12 cellular contexts compared by ENCODE assay signal in the genomic region with DNA sequence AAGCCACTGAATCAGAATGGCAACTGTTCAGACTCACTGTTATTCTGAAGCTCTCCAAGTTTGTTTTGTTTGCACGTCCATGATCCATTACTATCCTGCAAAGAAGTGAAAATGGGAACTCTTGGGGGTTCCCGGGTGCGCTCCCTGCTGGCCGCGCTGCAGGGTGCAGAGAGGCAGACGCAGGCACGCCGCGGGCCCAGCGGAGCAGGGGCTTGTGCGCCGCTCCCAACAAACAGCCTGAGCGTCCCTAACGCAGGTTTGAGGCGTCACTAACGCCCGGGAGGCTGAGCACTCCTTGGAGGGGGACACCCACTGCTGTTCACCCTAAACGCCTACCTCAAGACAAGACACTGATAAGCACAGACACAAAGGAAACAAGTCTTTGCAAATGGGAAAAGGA. TPM values are rescaled to one million over a fixed set of nuclear protein-coding genes. Genes with fewer than 3 reads are reported as not detected.
DNase-seq lines count a peak whose midpoint lies in the region; ATAC-seq and TF ChIP-seq lines count a peak whose summit lies in the region.
"Had no signal": no experiment of that assay in that cellular context is flagged by ENCODE, and none has a peak within 500 bp of the region (broad histone marks: within the 10 kb centered on the region; RNA-seq: fewer than 3 reads in every experiment).

No MANE protein-coding gene starts in this region.

- no peaks in the 10 kb centered on the region for H3K4me1 ChIP-seq in heart left ventricle
- H3K4me1 ChIP-seq in left lung = no peaks in the 10 kb centered on the region
- H3K4me1 ChIP-seq in suprapubic skin = no peaks in the 10 kb centered on the region

- H3K27ac ChIP-seq in heart left ventricle (no peak overlapping the region), left lung (no peak overlapping the region), suprapubic skin (no peak overlapping the region)

- 13 to 22% (median 15%) methylated on average over 18 of the region's 18 CpGs for WGBS in heart left ventricle, 4 donors
- 46% methylated on average over 18 of the region's 18 CpGs for WGBS in suprapubic skin

- H3K9me3 ChIP-seq in heart left ventricle = peaks cover 0 to 4% (median 0%) of the 10 kb centered on the region in 12 donors
- no peaks in the 10 kb centered on the region for H3K9me3 ChIP-seq in left lung
- H3K9me3 ChIP-seq in suprapubic skin = no peaks in the 10 kb centered on the region

- no peak for TF ChIP-seq EP300 in suprapubic skin (IDR thresholded peaks at IDR 0.05)

- TF ChIP-seq CTCF in heart left ventricle (IDR thresholded peaks at IDR 0.05) (peak; percentile 16 to 61 (median 40)), choroid plexus epithelial cell (conservative IDR thresholded peaks at IDR 0.05; ENCODE audit: low read depth, low read length) (peak; percentile 61), left lung (IDR thresholded peaks at IDR 0.05) (peak; percentile 41 to 63), suprapubic skin (IDR thresholded peaks at IDR 0.05) (peak in 1 of 2 donors; percentile 48), omental fat pad (IDR thresholded peaks at IDR 0.05) (no peak)

- DNase-seq in heart left ventricle (peak in 1 of 5 donors; percentile 69), Right ventricle myocardium inferior (ENCODE audit: missing footprints) (no peak), choroid plexus epithelial cell (ENCODE audit: low read depth) (peak; percentile 35), left lung (peak in 1 of 2 donors; percentile 82), suprapubic skin (ENCODE audit: low spot score in 2 of 2) (no peak), omental fat pad (ENCODE audit: low spot score) (no peak), HuH-7 (ENCODE audit: low spot score) (no peak)
- no peak for DNase-seq in stimulated activated CD4-positive, alpha-beta T cell treated with anti-CD3 and anti-CD28 coated beads, Interleukin-1b, Interleukin-23, amount 100 ng/mL, for 48 hours
- DNase-seq: activated naive CD4-positive, alpha-beta T cell treated with anti-CD3 and anti-CD28 coated beads, Interleukin-2, amount 50 U/mL, for 16 hours; CD4-positive, alpha-beta T cell; NCI-H2081 treated with DMSO at 0.1 percent for 48 hours had no signal

- ATAC-seq in heart left ventricle (peak in 2 of 4 donors; percentile 63 to 67), Right ventricle myocardium inferior (no peak), left lung (peak; percentile 88), omental fat pad (ENCODE audit: low FRiP score) (no peak)

- H3K36me3 ChIP-seq in heart left ventricle = no peaks in the 10 kb centered on the region
- H3K36me3 ChIP-seq in left lung = no peaks in the 10 kb centered on the region
- H3K36me3 ChIP-seq in suprapubic skin = no peaks in the 10 kb centered on the region

- H3K27me3 ChIP-seq in heart left ventricle = peaks cover 0 to 24% (median 2%) of the 10 kb centered on the region in 9 donors
- no peaks in the 10 kb centered on the region for H3K27me3 ChIP-seq in left lung
- H3K27me3 ChIP-seq in suprapubic skin = peaks cover 3% of the 10 kb centered on the region

- intact Hi-C loops in heart left ventricle (cut with DNase I) = loop anchor here in 1 of 10 donors (10.0 kb wide), 1 partner anchor 221 kb away; no protein-coding TSS in a partner anchor
- intact Hi-C loops in Right ventricle myocardium inferior (cut with DNase I) = loop anchor here (10.0 kb wide), 1 partner anchor 391 kb away; no protein-coding TSS in a partner anchor
- intact Hi-C loops in left lung (cut with DNase I) = no loop called here

- no peak for TF ChIP-seq POLR2A in heart left ventricle (IDR thresholded peaks at IDR 0.05)
- no peak for TF ChIP-seq POLR2A in suprapubic skin (IDR thresholded peaks at IDR 0.05)

- H3K4me3 ChIP-seq in heart left ventricle (no peak overlapping the region), choroid plexus epithelial cell (ENCODE audit: low read depth, low read length) (no peak overlapping the region), left lung (no peak overlapping the region), suprapubic skin (no peak overlapping the region)

RNA-seq across cellular contexts. Expression of a gene that starts 14.3 kb away (rescaled TPM):
- total RNA-seq in heart left ventricle (1 to 10 TPM in 2 of 9 donors, under 1 TPM in 5, not detected in 2; 0.06 to 4.9 (median 0.39) TPM), Right ventricle myocardium inferior (0.11 TPM), left lung (10 to 100 TPM; 40.3 to 77.7 TPM), suprapubic skin (1 to 10 TPM in 2 of 4 donors, under 1 TPM in 2; 0.68 to 2.2 (median 1.1) TPM), omental fat pad (10 to 100 TPM in 1 of 4 donors, 1 to 10 TPM in 3; 2.7 to 11.7 (median 4.0) TPM)
- polyA plus RNA-seq in heart left ventricle = under 1 TPM; 0.04 to 0.07 TPM
- total RNA-seq: CD4-positive, alpha-beta T cell; T-helper 1 cell treated with Interleukin-12 subunit alpha and Interleukin-12 subunit beta and Interleukin-4 antibody, amounts not matched to agents 30 ng/mL and 1 ng/mL, for 36 hours had no signal

Comparison
In these comparisons a context has a peak if more than half of its experiments do, and no peak if none do; other contexts are left out.
1. CTCF ChIP-seq: peak in heart left ventricle (12 of 12), choroid plexus epithelial cell (single experiment) and left lung (2 of 2); none in omental fat pad (0 of 3).